19 cellular contexts compared by ENCODE assay signal in genomic region chr5:93359958-93360305, GRCh38.
DNase-seq lines count a peak whose midpoint lies in the region; ATAC-seq, FAIRE-seq and TF ChIP-seq lines count a peak whose summit lies in the region.
"Had no signal": no experiment of that assay in that cellular context is flagged by ENCODE, and none has a peak within 500 bp of the region (broad histone marks: within the 10 kb centered on the region; RNA-seq: fewer than 3 reads in every experiment).

No MANE protein-coding gene starts in this region.

- H4K20me1 ChIP-seq in HCT116 (ENCODE audit: insufficient read depth) (no peaks in the 10 kb centered on the region), K562 (replicated peaks; ENCODE audit: control insufficient read depth, insufficient read depth, low read length) (no peaks in the 10 kb centered on the region)

- in situ Hi-C loops in K562 (cut with MboI): no loop called here

- no peaks in the 10 kb centered on the region for H3K27me3 ChIP-seq in HCT116 (ENCODE audit: insufficient read depth, low read length)
- no peaks in the 10 kb centered on the region for H3K27me3 ChIP-seq in K562 (ENCODE audit: control insufficient read depth in 2 of 2, insufficient read depth in 2 of 2, low read length in 2 of 2)
- no peaks in the 10 kb centered on the region for H3K27me3 ChIP-seq in aorta (ENCODE audit: control insufficient read depth in 1 of 2, insufficient read depth in 2 of 2, low read length in 1 of 2)
- H3K27me3 ChIP-seq in small intestine (ENCODE audit: control insufficient read depth in 2 of 2, insufficient read depth in 2 of 2, low read length in 2 of 2): no peaks in the 10 kb centered on the region
- H3K27me3 ChIP-seq: gastroesophageal sphincter had no signal

- DNase-seq in HCT116 (ENCODE audit: low read depth, low spot score): no peak
- no peak for DNase-seq in K562 (ENCODE audit: extremely low read depth in 1 of 4, low spot score in 3 of 4)
- peak; percentile 21 for DNase-seq in retinal pigment epithelial cell (ENCODE audit: low read depth)
- no peak for DNase-seq in aorta
- DNase-seq in small intestine: no peak
- no peak for DNase-seq in T-helper 9 cell
- DNase-seq in substantia nigra (lab: John Stamatoyannopoulos, UW): no peak
- DNase-seq: activated CD4-positive, alpha-beta T cell treated with anti-CD3 and anti-CD28 coated beads for 4 hours; activated naive CD4-positive, alpha-beta T cell treated with anti-CD3 and anti-CD28 coated beads, Interleukin-2, amount 50 U/mL, for 16 hours; effector memory CD8-positive, alpha-beta T cell; Karpas-422; midbrain; NCI-H1417; NK-92 treated with Interleukin-12 subunit alpha and Interleukin-12 subunit beta, amount 100 ng/mL, for 24 hours; occipital lobe had no signal

- no peaks in the 10 kb centered on the region for H3K9me1 ChIP-seq in K562 (ENCODE audit: control insufficient read depth, insufficient read depth, low read length)

- FAIRE-seq in K562 (lab: Jason Lieb, UNC) (no peak), islet of Langerhans (lab: Jason Lieb, UNC) (peak; percentile 47), small intestine (lab: Jason Lieb, UNC) (no peak)

- H3K4me2 ChIP-seq in HCT116 (ENCODE audit: low read length) (peak overlapping the region; percentile 80), K562 (ENCODE audit: insufficient read depth, low read length) (no peak overlapping the region)

- no peak for TF ChIP-seq EP300 in K562 (IDR thresholded peaks at IDR 0.05; ENCODE audit: low read length)

- H3K9ac ChIP-seq in HCT116 (ENCODE audit: low read length) (no peak overlapping the region), K562 (ENCODE audit: insufficient read depth in 1 of 2, low read depth in 2 of 2, low read length in 2 of 2) (no peak overlapping the region)

- no peaks in the 10 kb centered on the region for H3K9me3 ChIP-seq in HCT116 (ENCODE audit: control insufficient read depth in 1 of 2, insufficient read depth in 1 of 2, low read depth in 1 of 2, low read length in 2 of 2)
- no peaks in the 10 kb centered on the region for H3K9me3 ChIP-seq in K562 (replicated peaks; ENCODE audit: control insufficient read depth, insufficient read depth, low read depth, low read length)
- no peaks in the 10 kb centered on the region for H3K9me3 ChIP-seq in aorta (ENCODE audit: control insufficient read depth, low read length)
- H3K9me3 ChIP-seq in small intestine (ENCODE audit: control insufficient read depth, low read depth): no peaks in the 10 kb centered on the region
- H3K9me3 ChIP-seq: gastroesophageal sphincter had no signal

- no peaks in the 10 kb centered on the region for H3K36me3 ChIP-seq in HCT116 (ENCODE audit: control insufficient read depth in 1 of 2, insufficient read depth in 2 of 2, low read length in 2 of 2)
- H3K36me3 ChIP-seq in K562 (ENCODE audit: control insufficient read depth, insufficient read depth, low read length): no peaks in the 10 kb centered on the region
- H3K36me3 ChIP-seq in aorta (ENCODE audit: control insufficient read depth in 1 of 2, insufficient read depth in 2 of 2, low read length in 1 of 2): no peaks in the 10 kb centered on the region
- H3K36me3 ChIP-seq in small intestine (ENCODE audit: control insufficient read depth in 2 of 2, insufficient read depth in 2 of 2, low read length in 2 of 2): no peaks in the 10 kb centered on the region
- H3K36me3 ChIP-seq: gastroesophageal sphincter had no signal

- no peaks in the 10 kb centered on the region for H3K9me2 ChIP-seq in HCT116 (ENCODE audit: insufficient read depth)

- H3K4me1 ChIP-seq in HCT116 (ENCODE audit: control insufficient read depth in 1 of 2, insufficient read depth in 2 of 2, low read length in 2 of 2) (peaks cover 19 to 39% of the 10 kb centered on the region in 2 experiments), K562 (replicated peaks in 1 of 2; ENCODE audit: control insufficient read depth in 2 of 2, insufficient read depth in 2 of 2, low read length in 2 of 2) (no peaks in the 10 kb centered on the region), aorta (ENCODE audit: control insufficient read depth in 1 of 2, insufficient read depth in 2 of 2, low read length in 2 of 2) (no peaks in the 10 kb centered on the region), small intestine (ENCODE audit: control insufficient read depth in 2 of 2, insufficient read depth in 1 of 2, low read depth in 1 of 2, low read length in 1 of 2) (no peaks in the 10 kb centered on the region)
- H3K4me1 ChIP-seq: gastroesophageal sphincter had no signal

- intact Hi-C loops in HCT116 (cut with micrococcal nuclease) (loop anchor here (1.0 kb wide), 1 partner anchor 282 kb away; no protein-coding TSS in a partner anchor), K562 (cut with micrococcal nuclease) (no loop called here), aorta (cut with DNase I) (no loop called here)

- TF ChIP-seq POLR2A in HCT116 (IDR thresholded peaks at IDR 0.05; ENCODE audit: borderline replicate concordance, extremely low read depth, insufficient read depth, insufficient read length) (no peak), K562 (conservative IDR thresholded peaks at IDR 0.05) (no peak)

- no peak for ATAC-seq in HCT116
- ATAC-seq in K562: no peak
- ATAC-seq in aorta (ENCODE audit: low FRiP score): no peak
- ATAC-seq: effector memory CD8-positive, alpha-beta T cell; stimulated activated memory B cell treated with anti-CD40 and anti-IgM and Interleukin-4, amounts not matched to agents 10 μg/mL and 1 μg/mL and 100 μg/mL, for 72 hours had no signal

- BruUV-seq in HCT116 (replicated peaks; lab: Mats Ljungman, UMichigan): TSS peak; percentile 92
- no TSS peak for BruUV-seq in K562 (replicated peaks; lab: Mats Ljungman, UMichigan)

- 0% methylated on average over 5 of the region's 5 CpGs for WGBS in K562 (ENCODE audit: insufficient coverage, low coverage, missing lambda C conversion rate)
- 29 to 40% methylated on average over 5 of the region's 5 CpGs for WGBS in aorta, 2 donors
- WGBS in small intestine, 3 donors: 70 to 79% (median 79%) methylated on average over 5 of the region's 5 CpGs

- RAD21 ChIA-PET in HCT116 (lab: Charles Lee; ENCODE audit: low non-redundant PET in 1 of 2, low total read pairs in 2 of 2, uncharacterized antibody in 2 of 2, unreplicated experiment in 2 of 2): no interaction called here

- H3K79me2 ChIP-seq in HCT116 (ENCODE audit: insufficient read depth, low read length): no peaks in the 10 kb centered on the region
- H3K79me2 ChIP-seq in K562 (ENCODE audit: control insufficient read depth, insufficient read depth, low read length): no peaks in the 10 kb centered on the region

- CTCF ChIA-PET in HCT116 (lab: Charles Lee): no interaction called here
- CTCF ChIA-PET in K562 (lab: Yijun Ruan, JAX; ENCODE audit: low intra/inter-chr PET ratio): no interaction called here

- POLR2A ChIA-PET in HCT116 (lab: Charles Lee): interaction anchor here (0.9 to 1.7 kb wide), 4 partner anchors 9 to 223 kb away, joined by 3 to 6 read pairs (median 4); partner anchors contain the start of gene NR2F1
- POLR2A ChIA-PET in K562 (lab: Yijun Ruan, JAX): no interaction called here

- TF ChIP-seq CTCF in HCT116 (IDR thresholded peaks at IDR 0.05 in 2 of 3, conservative IDR thresholded peaks at IDR 0.05 in 1 of 3; ENCODE audit: borderline replicate concordance in 1 of 3, insufficient read depth in 1 of 3, low read depth in 2 of 3, low read length in 2 of 3) (no peak), K562 (IDR thresholded peaks at IDR 0.05 in 2 of 3, conservative IDR thresholded peaks at IDR 0.05 in 1 of 3; ENCODE audit: insufficient read depth in 2 of 3, low read depth in 1 of 3, low read length in 3 of 3) (no peak), retinal pigment epithelial cell (conservative IDR thresholded peaks at IDR 0.05; ENCODE audit: low read depth, low read length) (no peak)

- H3K27ac ChIP-seq in HCT116 (ENCODE audit: low read depth, low read length) (peak overlapping the region; percentile 75), K562 (ENCODE audit: extremely low read depth, low read depth, low read length) (no peak overlapping the region), aorta (ENCODE audit: low read depth in 1 of 2, low read length in 2 of 2) (no peak overlapping the region), small intestine (ENCODE audit: low read depth in 1 of 2, low read length in 1 of 2) (peak overlapping the region in 1 of 2 donors; percentile 78), substantia nigra (ENCODE audit: low read depth, low read length, poor library complexity, severe bottlenecking) (no peak overlapping the region)
- H3K27ac ChIP-seq: gastroesophageal sphincter, skin epidermis had no signal

- TF ChIP-seq RAD21 in HCT116 (IDR thresholded peaks at IDR 0.05; ENCODE audit: low read depth) (no peak), K562 (CRISPR knock-in tag; conservative IDR thresholded peaks at IDR 0.05 in 1 of 2, IDR thresholded peaks at IDR 0.05 in 1 of 2) (no peak)

- H2AFZ ChIP-seq in HCT116 (ENCODE audit: low read depth, low read length, poor library complexity, severe bottlenecking) (peak overlapping the region; percentile 88), K562 (ENCODE audit: low read depth, low read length) (no peak overlapping the region)

- H3K4me3 ChIP-seq in HCT116 (replicated peaks in 1 of 2; ENCODE audit: low read depth in 1 of 2, low read length in 2 of 2) (peak overlapping the region; percentile 33 to 52), K562 (no peak overlapping the region), retinal pigment epithelial cell (ENCODE audit: low read length) (peak overlapping the region; percentile 9), aorta (ENCODE audit: low read length in 2 of 2) (no peak overlapping the region), small intestine (ENCODE audit: low read depth in 1 of 2, low read length in 2 of 2) (no peak overlapping the region)
- H3K4me3 ChIP-seq: gastroesophageal sphincter, skin epidermis had no signal

TF ChIP-seq in HCT116, 20 proteins besides CTCF, POLR2A, EP300 and RAD21:
- TF ChIP-seq POLR2AphosphoS5 (IDR thresholded peaks at IDR 0.05; ENCODE audit: low read depth, low read length) (no peak), CEBPB (IDR thresholded peaks at IDR 0.05; ENCODE audit: low read depth) (no peak), FOSL1 (IDR thresholded peaks at IDR 0.05; ENCODE audit: low read depth) (peak; percentile 8; the same call in 1 of the 2 replicates)

TF ChIP-seq in K562, 482 proteins besides CTCF, POLR2A, EP300 and RAD21 (continues in another document):
- no peak for TF ChIP-seq ZBTB9 (CRISPR knock-in tag; IDR thresholded peaks at IDR 0.05)
- no peak for TF ChIP-seq POLR2G (IDR thresholded peaks at IDR 0.05; ENCODE audit: low read depth, low read length)
- no peak for TF ChIP-seq MEF2D (tag; conservative IDR thresholded peaks at IDR 0.05; ENCODE audit: low read depth)
- no peak for TF ChIP-seq ZSCAN29 (IDR thresholded peaks at IDR 0.05)
- TF ChIP-seq MAFG (tag; conservative IDR thresholded peaks at IDR 0.05): peak; percentile 80

Comparison
In these comparisons a context has a peak if more than half of its experiments do, and no peak if none do; other contexts are left out.
1. H3K4me3 ChIP-seq: peak in HCT116 (2 of 2) and retinal pigment epithelial cell (single experiment); none in K562 (single experiment), aorta (0 of 2) and small intestine (0 of 2).
2. Of the 22 proteins assayed by ChIP-seq in both K562 and HCT116: peak only in K562: none; only in HCT116: FOSL1; in both: none; in neither: 21.